1 cellular context compared by ENCODE assay signal in genomic region chr5:143118222-143118621, GRCh38.
TF ChIP-seq lines count a peak whose summit lies in the region.

No MANE protein-coding gene starts in this region.

TF ChIP-seq in GM23338, 12 proteins besides CTCF, POLR2A, EP300 and RAD21 (continued from another document):
- TF ChIP-seq, protein P1, sequence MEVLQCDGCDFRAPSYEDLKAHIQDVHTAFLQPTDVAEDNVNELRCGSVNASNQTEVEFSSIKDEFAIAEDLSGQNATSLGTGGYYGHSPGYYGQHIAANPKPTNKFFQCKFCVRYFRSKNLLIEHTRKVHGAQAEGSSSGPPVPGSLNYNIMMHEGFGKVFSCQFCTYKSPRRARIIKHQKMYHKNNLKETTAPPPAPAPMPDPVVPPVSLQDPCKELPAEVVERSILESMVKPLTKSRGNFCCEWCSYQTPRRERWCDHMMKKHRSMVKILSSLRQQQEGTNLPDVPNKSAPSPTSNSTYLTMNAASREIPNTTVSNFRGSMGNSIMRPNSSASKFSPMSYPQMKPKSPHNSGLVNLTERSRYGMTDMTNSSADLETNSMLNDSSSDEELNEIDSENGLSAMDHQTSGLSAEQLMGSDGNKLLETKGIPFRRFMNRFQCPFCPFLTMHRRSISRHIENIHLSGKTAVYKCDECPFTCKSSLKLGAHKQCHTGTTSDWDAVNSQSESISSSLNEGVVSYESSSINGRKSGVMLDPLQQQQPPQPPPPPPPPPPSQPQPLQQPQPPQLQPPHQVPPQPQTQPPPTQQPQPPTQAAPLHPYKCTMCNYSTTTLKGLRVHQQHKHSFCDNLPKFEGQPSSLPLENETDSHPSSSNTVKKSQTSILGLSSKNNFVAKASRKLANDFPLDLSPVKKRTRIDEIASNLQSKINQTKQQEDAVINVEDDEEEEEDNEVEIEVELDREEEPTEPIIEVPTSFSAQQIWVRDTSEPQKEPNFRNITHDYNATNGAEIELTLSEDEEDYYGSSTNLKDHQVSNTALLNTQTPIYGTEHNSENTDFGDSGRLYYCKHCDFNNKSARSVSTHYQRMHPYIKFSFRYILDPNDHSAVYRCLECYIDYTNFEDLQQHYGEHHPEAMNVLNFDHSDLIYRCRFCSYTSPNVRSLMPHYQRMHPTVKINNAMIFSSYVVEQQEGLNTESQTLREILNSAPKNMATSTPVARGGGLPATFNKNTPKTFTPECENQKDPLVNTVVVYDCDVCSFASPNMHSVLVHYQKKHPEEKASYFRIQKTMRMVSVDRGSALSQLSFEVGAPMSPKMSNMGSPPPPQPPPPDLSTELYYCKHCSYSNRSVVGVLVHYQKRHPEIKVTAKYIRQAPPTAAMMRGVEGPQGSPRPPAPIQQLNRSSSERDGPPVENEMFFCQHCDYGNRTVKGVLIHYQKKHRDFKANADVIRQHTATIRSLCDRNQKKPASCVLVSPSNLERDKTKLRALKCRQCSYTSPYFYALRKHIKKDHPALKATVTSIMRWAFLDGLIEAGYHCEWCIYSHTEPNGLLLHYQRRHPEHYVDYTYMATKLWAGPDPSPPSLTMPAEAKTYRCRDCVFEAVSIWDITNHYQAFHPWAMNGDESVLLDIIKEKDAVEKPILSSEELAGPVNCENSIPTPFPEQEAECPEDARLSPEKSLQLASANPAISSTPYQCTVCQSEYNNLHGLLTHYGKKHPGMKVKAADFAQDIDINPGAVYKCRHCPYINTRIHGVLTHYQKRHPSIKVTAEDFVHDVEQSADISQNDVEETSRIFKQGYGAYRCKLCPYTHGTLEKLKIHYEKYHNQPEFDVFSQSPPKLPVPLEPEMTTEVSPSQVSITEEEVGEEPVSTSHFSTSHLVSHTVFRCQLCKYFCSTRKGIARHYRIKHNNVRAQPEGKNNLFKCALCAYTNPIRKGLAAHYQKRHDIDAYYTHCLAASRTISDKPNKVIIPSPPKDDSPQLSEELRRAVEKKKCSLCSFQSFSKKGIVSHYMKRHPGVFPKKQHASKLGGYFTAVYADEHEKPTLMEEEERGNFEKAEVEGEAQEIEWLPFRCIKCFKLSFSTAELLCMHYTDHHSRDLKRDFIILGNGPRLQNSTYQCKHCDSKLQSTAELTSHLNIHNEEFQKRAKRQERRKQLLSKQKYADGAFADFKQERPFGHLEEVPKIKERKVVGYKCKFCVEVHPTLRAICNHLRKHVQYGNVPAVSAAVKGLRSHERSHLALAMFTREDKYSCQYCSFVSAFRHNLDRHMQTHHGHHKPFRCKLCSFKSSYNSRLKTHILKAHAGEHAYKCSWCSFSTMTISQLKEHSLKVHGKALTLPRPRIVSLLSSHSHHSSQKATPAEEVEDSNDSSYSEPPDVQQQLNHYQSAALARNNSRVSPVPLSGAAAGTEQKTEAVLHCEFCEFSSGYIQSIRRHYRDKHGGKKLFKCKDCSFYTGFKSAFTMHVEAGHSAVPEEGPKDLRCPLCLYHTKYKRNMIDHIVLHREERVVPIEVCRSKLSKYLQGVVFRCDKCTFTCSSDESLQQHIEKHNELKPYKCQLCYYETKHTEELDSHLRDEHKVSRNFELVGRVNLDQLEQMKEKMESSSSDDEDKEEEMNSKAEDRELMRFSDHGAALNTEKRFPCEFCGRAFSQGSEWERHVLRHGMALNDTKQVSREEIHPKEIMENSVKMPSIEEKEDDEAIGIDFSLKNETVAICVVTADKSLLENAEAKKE (CRISPR knock-in tag; IDR thresholded peaks at IDR 0.05), result no peak
- TF ChIP-seq JUNB (IDR thresholded peaks at IDR 0.05; ENCODE audit: unreplicated experiment) (no peak), POLR2AphosphoS5 (IDR thresholded peaks at IDR 0.05; ENCODE audit: low read depth) (no peak)
